In genomic region chr6:33197431-33198048, GRCh38 we compare ENCODE assay signal across 7 cellular contexts. TPM values are rescaled to one million over a fixed set of nuclear protein-coding genes. Genes with fewer than 3 reads are reported as not detected.
DNase-seq lines count a peak whose midpoint lies in the region; TF ChIP-seq lines count a peak whose summit lies in the region.

No MANE protein-coding gene starts in this region.

- H3K27me3 ChIP-seq in OCI-LY3 (ENCODE audit: low read depth, low read length): no peaks in the 10 kb centered on the region

- peaks cover 35% of the 10 kb centered on the region for H3K79me2 ChIP-seq in OCI-LY3 (ENCODE audit: low read length)

- peak overlapping the region; percentile 37; the same call in 1 of the 2 replicates for H3K27ac ChIP-seq in HEK293 (ENCODE audit: extremely low read depth, low read depth, low read length)
- no peak overlapping the region for H3K27ac ChIP-seq in OCI-LY3 (ENCODE audit: low read length)
- H3K27ac ChIP-seq in substantia nigra (ENCODE audit: low read depth, low read length, poor library complexity, severe bottlenecking): peak overlapping the region; percentile 54

- no peak overlapping the region for H2AFZ ChIP-seq in OCI-LY3 (ENCODE audit: low read depth, low read length)

- DNase-seq in DMS79 (lab: John Stamatoyannopoulos, UW) (peak; percentile 22), islet precursor cell (peak; percentile 85), substantia nigra (lab: John Stamatoyannopoulos, UW) (peak in 19 of 49 donors; percentile 5 to 57 (median 23)), mucosa of gallbladder (ENCODE audit: low spot score) (no peak)

- peak overlapping the region; percentile 95 to 100 (median 99) for H3K4me3 Mint-ChIP-seq in brain

- POLR2A ChIA-PET in HEK293 (lab: Yijun Ruan, JAX): interaction anchor here (0.8 to 1.4 kb wide), 6 partner anchors 11 to 117 kb away, joined by 3 to 7 read pairs (median 4); partner anchors contain the start of gene RING1

- H3K27me3 Mint-ChIP-seq in brain: peaks cover 20% of the 10 kb centered on the region

- peaks cover 16 to 51% of the 10 kb centered on the region in 2 experiments; a peak in 2 of 3 replicates for H3K36me3 ChIP-seq in HEK293 (ENCODE audit: control insufficient read depth in 2 of 2, insufficient read depth in 1 of 2, low read length in 2 of 2)
- H3K36me3 ChIP-seq in OCI-LY3 (replicated peaks; ENCODE audit: low read depth, low read length): peaks cover 26% of the 10 kb centered on the region

- H3K9ac ChIP-seq in OCI-LY3 (ENCODE audit: low read length): no peak overlapping the region

- peaks cover 0 to 3% (median 0%) of the 10 kb centered on the region in 5 experiments for H3K9me3 Mint-ChIP-seq in brain

- H3K4me2 ChIP-seq in OCI-LY3 (ENCODE audit: low read length): no peak overlapping the region

- TF ChIP-seq CTCF in HEK293 (tag by site-specific recombination; IDR thresholded peaks at IDR 0.05) (peak; percentile 78), OCI-LY3 (IDR thresholded peaks at IDR 0.05; ENCODE audit: low read depth, low read length) (peak; percentile 66), brain (conservative IDR thresholded peaks at IDR 0.05) (peak; percentile 60 to 73)

- CTCF ChIA-PET in HEK293 (lab: Yijun Ruan, JAX): interaction anchor here (0.6 to 2.6 kb wide), 43 partner anchors 8 to 213 kb away, joined by 3 to 16 read pairs (median 4); partner anchors contain the start of genes HLA-DOA, RING1, RPS18 and VPS52

- H3K4me3 ChIP-seq in HEK293 (ENCODE audit: low read depth, low read length): no peak overlapping the region
- H3K4me3 ChIP-seq in OCI-LY3 (ENCODE audit: low read length): no peak overlapping the region

- H3K27ac Mint-ChIP-seq in brain: peak overlapping the region; percentile 36 to 94 (median 92)

- H3K4me1 ChIP-seq in HEK293 (ENCODE audit: control insufficient read depth, insufficient read depth, low read length): peaks cover 19% of the 10 kb centered on the region
- H3K4me1 ChIP-seq in OCI-LY3 (ENCODE audit: low read length): peaks cover 11% of the 10 kb centered on the region

- H3K9me3 ChIP-seq in HEK293 (ENCODE audit: control insufficient read depth, insufficient read depth, low read depth, low read length) (no peaks in the 10 kb centered on the region), OCI-LY3 (ENCODE audit: insufficient read depth, low read length) (no peaks in the 10 kb centered on the region)

- peaks cover 65% of the 10 kb centered on the region for H3K4me1 Mint-ChIP-seq in brain

- H3K36me3 Mint-ChIP-seq in brain: peaks cover 46% of the 10 kb centered on the region

- no peaks in the 10 kb centered on the region; the same call in 1 of the 2 replicates for H4K20me1 ChIP-seq in OCI-LY3 (ENCODE audit: insufficient read depth, low read length)

TF ChIP-seq in HEK293, 187 proteins besides CTCF, POLR2A, EP300 and RAD21 (continues in another document):
- no peak for TF ChIP-seq ZNF433 (tag by site-specific recombination; IDR thresholded peaks at IDR 0.05; ENCODE audit: low read depth)
- TF ChIP-seq ZNF571 (tag by site-specific recombination; IDR thresholded peaks at IDR 0.05): no peak
- peak; percentile 38; the same call in 1 of the 2 replicates for TF ChIP-seq ZNF2 (tag by site-specific recombination; IDR thresholded peaks at IDR 0.05)
- no peak for TF ChIP-seq ZNF639 (tag by site-specific recombination; IDR thresholded peaks at IDR 0.05)
- no peak for TF ChIP-seq ZBTB11 (tag by site-specific recombination; conservative IDR thresholded peaks at IDR 0.05; ENCODE audit: low read depth)
- TF ChIP-seq YY1 (tag by site-specific recombination; IDR thresholded peaks at IDR 0.05): no peak
- TF ChIP-seq ZNF626 (tag by site-specific recombination; IDR thresholded peaks at IDR 0.05): no peak
- TF ChIP-seq KLF17 (tag by site-specific recombination; IDR thresholded peaks at IDR 0.05): 0 out of 2 replicates have a peak, but pooled peaks have one; percentile 51
- TF ChIP-seq ZNF132 (tag by site-specific recombination; IDR thresholded peaks at IDR 0.05; ENCODE audit: borderline replicate concordance): no peak
- no peak for TF ChIP-seq ZNF596 (tag by site-specific recombination; IDR thresholded peaks at IDR 0.05)
- TF ChIP-seq ZFP69B (tag by site-specific recombination; IDR thresholded peaks at IDR 0.05): no peak
- no peak for TF ChIP-seq YY2 (tag by site-specific recombination; IDR thresholded peaks at IDR 0.05)
- TF ChIP-seq ZFP3 (tag by site-specific recombination; IDR thresholded peaks at IDR 0.05; ENCODE audit: low read depth): no peak
- no peak; the same call in 1 of the 2 replicates for TF ChIP-seq ZNF501 (tag by site-specific recombination; IDR thresholded peaks at IDR 0.05)
- TF ChIP-seq ZNF362 (tag by site-specific recombination; IDR thresholded peaks at IDR 0.05): no peak
- no peak for TF ChIP-seq EGR2 (tag by site-specific recombination; IDR thresholded peaks at IDR 0.05; ENCODE audit: low read depth)
- peak; percentile 94 for TF ChIP-seq ZBTB17 (tag by site-specific recombination; IDR thresholded peaks at IDR 0.05)
- no peak for TF ChIP-seq HOXD13 (CRISPR knock-in tag; IDR thresholded peaks at IDR 0.05; ENCODE audit: borderline replicate concordance)
- peak; percentile 34; the same call in 1 of the 2 replicates for TF ChIP-seq SP2 (tag by site-specific recombination; IDR thresholded peaks at IDR 0.05)
- no peak for TF ChIP-seq ZNF335 (tag by site-specific recombination; conservative IDR thresholded peaks at IDR 0.05)
- TF ChIP-seq ZNF585B (tag by site-specific recombination; IDR thresholded peaks at IDR 0.05): no peak
- TF ChIP-seq RBAK (tag by site-specific recombination; IDR thresholded peaks at IDR 0.05): no peak
- TF ChIP-seq ZNF341 (tag by site-specific recombination; IDR thresholded peaks at IDR 0.05; ENCODE audit: low read depth): no peak
- peak; percentile 99 for TF ChIP-seq ZXDB (tag by site-specific recombination; IDR thresholded peaks at IDR 0.05)

RNA-seq across cellular contexts. Expression of gene RXRB, which starts 2.9 kb away (rescaled TPM):
- polyA plus RNA-seq in brain (ENCODE audit: insufficient read depth, low read depth, low replicate concordance): 63.3 TPM
- total RNA-seq in mucosa of gallbladder: 56.8 TPM

RNA-seq across cellular contexts. Expression of gene SLC39A7, which starts 3.1 kb away (rescaled TPM):
- 114 TPM for polyA plus RNA-seq in brain (ENCODE audit: insufficient read depth, low read depth, low replicate concordance)
- total RNA-seq in mucosa of gallbladder: 120 TPM

RNA-seq across cellular contexts. Expression of gene COL11A2, which starts 5.3 kb away (rescaled TPM):
- polyA plus RNA-seq in brain (ENCODE audit: insufficient read depth, low read depth, low replicate concordance): 1.2 TPM
- total RNA-seq in mucosa of gallbladder: 0.66 TPM

RNA-seq across cellular contexts. Expression of gene HSD17B8, which starts 6.9 kb away (rescaled TPM):
- 23.3 TPM for polyA plus RNA-seq in brain (ENCODE audit: insufficient read depth, low read depth, low replicate concordance)
- 13.6 TPM for total RNA-seq in mucosa of gallbladder

RNA-seq across cellular contexts. Expression of gene RING1, which starts 10.8 kb away (rescaled TPM):
- polyA plus RNA-seq in brain (ENCODE audit: insufficient read depth, low read depth, low replicate concordance): 78.8 TPM
- total RNA-seq in mucosa of gallbladder: 50.9 TPM
